8 cellular contexts compared by ENCODE assay signal in the genomic region with DNA sequence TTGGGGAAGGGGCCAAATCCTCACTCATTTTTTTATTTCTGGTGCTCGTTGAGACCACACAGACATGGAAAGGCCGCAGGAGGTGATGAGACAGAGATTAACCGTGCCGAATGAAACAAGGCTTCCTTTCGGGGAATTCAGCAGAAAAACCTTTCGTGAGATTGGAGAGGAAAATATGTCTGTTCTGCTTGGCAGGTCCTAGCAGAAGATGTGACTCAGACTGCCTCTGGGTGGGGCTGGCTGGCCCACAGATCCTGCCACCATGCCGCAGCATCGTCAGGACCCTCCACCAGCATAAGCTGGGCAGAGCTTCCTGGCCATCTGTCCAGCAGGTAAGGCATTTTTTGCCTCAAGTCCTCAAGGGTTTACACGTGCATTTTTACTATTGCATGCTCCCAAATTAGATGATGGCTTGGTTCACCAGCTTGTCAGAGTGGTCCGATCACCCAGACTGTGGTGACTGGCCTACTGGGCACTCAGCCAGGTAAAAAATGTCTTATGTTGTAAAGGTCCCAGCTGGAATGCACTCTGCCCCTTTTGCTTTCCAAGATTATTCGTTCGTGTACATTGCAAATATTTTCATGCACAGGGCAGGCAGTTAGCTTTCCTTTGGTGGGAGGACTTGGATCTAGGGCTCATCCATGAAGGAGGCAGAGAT. TPM values are rescaled to one million over a fixed set of nuclear protein-coding genes. Genes with fewer than 3 reads are reported as not detected.
DNase-seq lines count a peak whose midpoint lies in the region; ATAC-seq and TF ChIP-seq lines count a peak whose summit lies in the region.

No MANE protein-coding gene starts in this region.

- H3K4me1 ChIP-seq in esophagus squamous epithelium (peaks cover 21 to 82% (median 37%) of the 10 kb centered on the region in 3 donors), neutrophil (ENCODE audit: control insufficient read depth in 1 of 2, insufficient read depth in 1 of 2, low read depth in 1 of 2, low read length in 1 of 2) (peaks cover 20 to 23% of the 10 kb centered on the region in 2 experiments), suprapubic skin (peaks cover 37% of the 10 kb centered on the region)

- DNase-seq in CD4-positive, alpha-beta T cell, result peak; percentile 4 to 58 (median 32)
- peak; percentile 54 for DNase-seq in NCI-H1105 treated with DMSO at 0.1 percent for 48 hours (lab: John Stamatoyannopoulos, UW)
- peak; percentile 81 for DNase-seq in activated CD8-positive, alpha-beta memory T cell treated with anti-CD3 and anti-CD28 coated beads, Interleukin-2, amount 10 ng/mL, durations not matched to agents 7 days and 5 days
- no peak for DNase-seq in esophagus squamous epithelium (lab: John Stamatoyannopoulos, UW)
- no peak for DNase-seq in suprapubic skin (ENCODE audit: low spot score in 2 of 2)

- TF ChIP-seq CTCF in CD4-positive, alpha-beta T cell (IDR thresholded peaks at IDR 0.05), result no peak
- TF ChIP-seq CTCF in esophagus squamous epithelium (IDR thresholded peaks at IDR 0.05) (no peak), neutrophil (IDR thresholded peaks at IDR 0.05) (no peak), suprapubic skin (IDR thresholded peaks at IDR 0.05) (no peak)

- 4 to 10% methylated on average over 5 to 11 of the region's 12 CpGs for WGBS in esophagus squamous epithelium, 2 donors
- 1% methylated on average over 10 of the region's 12 CpGs for WGBS in suprapubic skin

- no peaks in the 10 kb centered on the region for H3K9me3 Mint-ChIP-seq in CD4-positive, alpha-beta T cell
- H3K9me3 Mint-ChIP-seq in activated CD8-positive, alpha-beta memory T cell treated with anti-CD3 and anti-CD28 coated beads, Interleukin-2, amount 10 ng/mL, durations not matched to agents 7 days and 5 days (ENCODE audit: low read depth), result no peaks in the 10 kb centered on the region

- TF ChIP-seq EP300 in suprapubic skin (IDR thresholded peaks at IDR 0.05), result no peak

- peaks cover 46% of the 10 kb centered on the region for H3K36me3 Mint-ChIP-seq in CD4-positive, alpha-beta T cell (ENCODE audit: low read depth)
- H3K36me3 Mint-ChIP-seq in activated CD8-positive, alpha-beta memory T cell treated with anti-CD3 and anti-CD28 coated beads, Interleukin-2, amount 10 ng/mL, durations not matched to agents 7 days and 5 days, result peaks cover 48% of the 10 kb centered on the region

- peak overlapping the region; percentile 97 for H3K27ac Mint-ChIP-seq in CD4-positive, alpha-beta T cell
- H3K27ac Mint-ChIP-seq in activated CD8-positive, alpha-beta memory T cell treated with anti-CD3 and anti-CD28 coated beads, Interleukin-2, amount 10 ng/mL, durations not matched to agents 7 days and 5 days, result peak overlapping the region; percentile 99

- H3K27ac ChIP-seq in CD4-positive, alpha-beta T cell (ENCODE audit: low read depth, low read length), result peak overlapping the region; percentile 80
- H3K27ac ChIP-seq in esophagus squamous epithelium (peak overlapping the region; percentile 93 to 99 (median 95)), neutrophil (no peak overlapping the region), suprapubic skin (peak overlapping the region; percentile 94)

- intact Hi-C loops in CD4-positive, alpha-beta T cell (cut with DNase I, micrococcal nuclease), result loop anchor here in 1 of 2 experiments (1.0 to 2.0 kb wide), 2 partner anchors 19 to 32 kb away; partner anchors contain the start of gene ACP2
- intact Hi-C loops in esophagus squamous epithelium (cut with DNase I), result loop anchor here (5.0 kb wide), 1 partner anchor 34 kb away; no protein-coding TSS in a partner anchor

- CTCF ChIA-PET in CD4-positive, alpha-beta T cell (lab: Charles Lee), result interaction anchor here (0.9 to 2.8 kb wide), 3 partner anchors 8 to 52 kb away, joined by 3 to 15 read pairs (median 5); partner anchors contain the start of gene ACP2
- CTCF ChIA-PET in activated CD8-positive, alpha-beta memory T cell treated with anti-CD3 and anti-CD28 coated beads, Interleukin-2, amount 10 ng/mL, durations not matched to agents 7 days and 5 days (lab: Charles Lee), result interaction anchor here (1.0 to 4.3 kb wide), 6 partner anchors 29 to 296 kb away, joined by 3 to 58 read pairs (median 11); partner anchors contain the start of genes ACP2, ARFGAP2, NR1H3 and PACSIN3

- H3K27me3 Mint-ChIP-seq in CD4-positive, alpha-beta T cell, result no peaks in the 10 kb centered on the region
- H3K27me3 Mint-ChIP-seq in activated CD8-positive, alpha-beta memory T cell treated with anti-CD3 and anti-CD28 coated beads, Interleukin-2, amount 10 ng/mL, durations not matched to agents 7 days and 5 days, result no peaks in the 10 kb centered on the region

- H3K36me3 ChIP-seq in esophagus squamous epithelium, result peaks cover 0 to 43% (median 4%) of the 10 kb centered on the region in 3 donors
- H3K36me3 ChIP-seq in neutrophil, result peaks cover 6% of the 10 kb centered on the region
- H3K36me3 ChIP-seq in suprapubic skin, result peaks cover 26% of the 10 kb centered on the region

- H3K27me3 ChIP-seq in CD4-positive, alpha-beta T cell (ENCODE audit: control insufficient read depth, insufficient read depth, low read length), result no peaks in the 10 kb centered on the region
- no peaks in the 10 kb centered on the region for H3K27me3 ChIP-seq in esophagus squamous epithelium
- no peaks in the 10 kb centered on the region for H3K27me3 ChIP-seq in neutrophil
- H3K27me3 ChIP-seq in suprapubic skin, result no peaks in the 10 kb centered on the region

- no peak for TF ChIP-seq POLR2A in esophagus squamous epithelium (IDR thresholded peaks at IDR 0.05)
- TF ChIP-seq POLR2A in suprapubic skin (IDR thresholded peaks at IDR 0.05), result no peak

- no peaks in the 10 kb centered on the region for H3K9me3 ChIP-seq in CD4-positive, alpha-beta T cell (ENCODE audit: control insufficient read depth, low read length)
- H3K9me3 ChIP-seq in esophagus squamous epithelium, result no peaks in the 10 kb centered on the region
- H3K9me3 ChIP-seq in neutrophil, result no peaks in the 10 kb centered on the region
- no peaks in the 10 kb centered on the region for H3K9me3 ChIP-seq in suprapubic skin

- H3K4me3 Mint-ChIP-seq in CD4-positive, alpha-beta T cell, result peak overlapping the region; percentile 100
- peak overlapping the region; percentile 97 for H3K4me3 Mint-ChIP-seq in activated CD8-positive, alpha-beta memory T cell treated with anti-CD3 and anti-CD28 coated beads, Interleukin-2, amount 10 ng/mL, durations not matched to agents 7 days and 5 days

- POLR2A ChIA-PET in CD4-positive, alpha-beta T cell (lab: Charles Lee), result interaction anchor here (0.7 to 3.7 kb wide), 11 partner anchors 8 to 632 kb away, joined by 3 to 63 read pairs (median 17); partner anchors contain the start of genes ACP2, MADD, NUP160 and PACSIN3

- ATAC-seq in CD4-positive, alpha-beta T cell (ENCODE audit: poor library complexity), result no peak
- ATAC-seq in GM19463 (IDR thresholded peaks at IDR 0.05; ENCODE audit: unreplicated experiment) (peak; percentile 32), HG03439 (IDR thresholded peaks at IDR 0.05; ENCODE audit: unreplicated experiment) (no peak)
- ATAC-seq in activated CD8-positive, alpha-beta memory T cell treated with anti-CD3 and anti-CD28 coated beads, Interleukin-2, amount 10 ng/mL, durations not matched to agents 7 days and 5 days, result peak; percentile 35

- peaks cover 38% of the 10 kb centered on the region for H3K4me1 Mint-ChIP-seq in CD4-positive, alpha-beta T cell (ENCODE audit: low read depth)
- H3K4me1 Mint-ChIP-seq in activated CD8-positive, alpha-beta memory T cell treated with anti-CD3 and anti-CD28 coated beads, Interleukin-2, amount 10 ng/mL, durations not matched to agents 7 days and 5 days, result peaks cover 47% of the 10 kb centered on the region

- H3K4me3 ChIP-seq in esophagus squamous epithelium (peak overlapping the region; percentile 60 to 77 (median 75)), neutrophil (ENCODE audit: low read depth in 1 of 2, low read length in 1 of 2) (peak overlapping the region; percentile 73 to 93), suprapubic skin (peak overlapping the region; percentile 69)

RNA-seq across cellular contexts. Expression of gene DDB2, which starts 1.5 kb away (rescaled TPM):
- 10 to 100 TPM; 57.3 to 57.6 TPM for total RNA-seq in CD4-positive, alpha-beta T cell
- 100 to 1,000 TPM; 155 to 216 TPM for total RNA-seq in activated CD8-positive, alpha-beta memory T cell treated with anti-CD3 and anti-CD28 coated beads, Interleukin-2, amount 10 ng/mL, durations not matched to agents 7 days and 5 days
- total RNA-seq in esophagus squamous epithelium (10 to 100 TPM; 25.7 to 65.8 (median 43.5) TPM), suprapubic skin (100 to 1,000 TPM in 1 of 4 donors, 10 to 100 TPM in 3; 53.4 to 193 (median 71.8) TPM)

RNA-seq across cellular contexts. Expression of gene PACSIN3, which starts 30.0 kb away (rescaled TPM):
- under 1 TPM in 1 of 2 experiments, not detected in 1; 0.27 TPM for total RNA-seq in CD4-positive, alpha-beta T cell
- 1 to 10 TPM in 1 of 2 experiments, under 1 TPM in 1; 0.64 to 2.2 TPM for total RNA-seq in activated CD8-positive, alpha-beta memory T cell treated with anti-CD3 and anti-CD28 coated beads, Interleukin-2, amount 10 ng/mL, durations not matched to agents 7 days and 5 days
- total RNA-seq in esophagus squamous epithelium, result 10 to 100 TPM; 55.9 to 95.7 (median 65.0) TPM
- 10 to 100 TPM; 42.5 to 59.3 (median 53.5) TPM for total RNA-seq in suprapubic skin

RNA-seq across cellular contexts. Expression of gene ACP2, which starts 32.3 kb away (rescaled TPM):
- total RNA-seq in CD4-positive, alpha-beta T cell, result 10 to 100 TPM; 16.8 to 17.2 TPM
- total RNA-seq in activated CD8-positive, alpha-beta memory T cell treated with anti-CD3 and anti-CD28 coated beads, Interleukin-2, amount 10 ng/mL, durations not matched to agents 7 days and 5 days, result 10 to 100 TPM; 26.0 to 29.7 TPM
- total RNA-seq in esophagus squamous epithelium, result 10 to 100 TPM; 20.4 to 38.0 (median 26.5) TPM
- 10 to 100 TPM; 22.9 to 28.0 (median 24.6) TPM for total RNA-seq in suprapubic skin

RNA-seq across cellular contexts. Expression of gene ARFGAP2, which starts 39.6 kb away (rescaled TPM):
- 100 to 1,000 TPM; 161 to 174 TPM for total RNA-seq in CD4-positive, alpha-beta T cell
- total RNA-seq in activated CD8-positive, alpha-beta memory T cell treated with anti-CD3 and anti-CD28 coated beads, Interleukin-2, amount 10 ng/mL, durations not matched to agents 7 days and 5 days, result 100 to 1,000 TPM; 103 TPM
- 100 to 1,000 TPM in 3 of 4 donors, 10 to 100 TPM in 1; 95.3 to 171 (median 119) TPM for total RNA-seq in esophagus squamous epithelium
- total RNA-seq in suprapubic skin, result 100 to 1,000 TPM; 178 to 248 (median 201) TPM

RNA-seq across cellular contexts. Expression of gene NR1H3, which starts 41.5 kb away (rescaled TPM):
- total RNA-seq in CD4-positive, alpha-beta T cell, result 1 to 10 TPM; 1.8 to 2.3 TPM
- 10 to 100 TPM in 1 of 2 experiments, 1 to 10 TPM in 1; 7.5 to 10.2 TPM for total RNA-seq in activated CD8-positive, alpha-beta memory T cell treated with anti-CD3 and anti-CD28 coated beads, Interleukin-2, amount 10 ng/mL, durations not matched to agents 7 days and 5 days
- 10 to 100 TPM in 2 of 4 donors, 1 to 10 TPM in 2; 2.4 to 24.8 (median 12.5) TPM for total RNA-seq in esophagus squamous epithelium
- total RNA-seq in suprapubic skin, result 10 to 100 TPM; 17.5 to 27.0 (median 25.0) TPM

Comparison
In these comparisons a context has a peak if more than half of its experiments do, and no peak if none do; other contexts are left out.
1. ATAC-seq: peak in GM19463 (single experiment) and activated CD8-positive, alpha-beta memory T cell treated with anti-CD3 and anti-CD28 coated beads, Interleukin-2, amount 10 ng/mL, durations not matched to agents 7 days and 5 days (single experiment); none in CD4-positive, alpha-beta T cell (single experiment) and HG03439 (single experiment).
2. DNase-seq: peak in CD4-positive, alpha-beta T cell (10 of 10), NCI-H1105 treated with DMSO at 0.1 percent for 48 hours (single experiment) and activated CD8-positive, alpha-beta memory T cell treated with anti-CD3 and anti-CD28 coated beads, Interleukin-2, amount 10 ng/mL, durations not matched to agents 7 days and 5 days (single experiment); none in esophagus squamous epithelium (single experiment) and suprapubic skin (0 of 2).
3. RNA of gene PACSIN3, which starts 30.0 kb away (total RNA-seq): 55.9 to 95.7 TPM in esophagus squamous epithelium and 42.5 to 59.3 TPM in suprapubic skin; 0.64 to 2.2 TPM in activated CD8-positive, alpha-beta memory T cell treated with anti-CD3 and anti-CD28 coated beads, Interleukin-2, amount 10 ng/mL, durations not matched to agents 7 days and 5 days and 0.27 TPM in CD4-positive, alpha-beta T cell; every median in the first group is over 10 times any median in the second.
4. Peak in every context shown above with its lines, with median percentiles within 50 percentile points of each other: H3K4me3 ChIP-seq.